Comparison of ENCODE assay signal across 20 cellular contexts in the genomic region with DNA sequence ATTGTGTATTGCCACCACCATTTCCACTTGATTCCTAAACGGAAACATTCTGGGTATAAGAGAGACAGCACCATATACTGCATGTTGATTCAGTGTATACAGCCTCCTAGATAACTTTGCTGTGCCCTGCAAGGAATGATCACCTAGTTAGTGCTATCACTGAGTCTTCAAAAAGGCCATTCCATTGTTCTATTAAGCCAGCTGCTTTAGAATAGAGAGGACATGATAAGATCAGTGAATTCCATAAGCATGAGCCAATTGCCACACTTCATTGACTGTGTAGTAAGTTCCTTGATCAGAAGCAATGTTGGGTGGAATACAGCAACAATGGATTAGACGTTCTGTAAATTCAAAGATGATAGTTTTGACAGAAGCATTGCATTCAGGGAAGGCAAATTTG.
"Had no signal": no experiment of that assay in that cellular context is flagged by ENCODE, and none has a peak within 500 bp of the region (broad histone marks: within the 10 kb centered on the region; RNA-seq: fewer than 3 reads in every experiment).

No MANE protein-coding gene starts in this region.

- H3K4me1 ChIP-seq: psoas muscle, sigmoid colon, testis, uterus had no signal

- H3K4me1 Mint-ChIP-seq: activated CD4-positive, alpha-beta memory T cell treated with anti-CD3 and anti-CD28 coated beads, Interleukin-2, amount 10 ng/mL, durations not matched to agents 7 days and 5 days; natural killer cell had no signal

- H3K27ac ChIP-seq: psoas muscle, sigmoid colon, testis, uterus, VCaP had no signal

- H3K4me3 ChIP-seq: psoas muscle, sigmoid colon, testis, uterus had no signal

- H3K4me3 Mint-ChIP-seq: activated CD4-positive, alpha-beta memory T cell treated with anti-CD3 and anti-CD28 coated beads, Interleukin-2, amount 10 ng/mL, durations not matched to agents 7 days and 5 days; activated naive CD8-positive, alpha-beta T cell; natural killer cell; stimulated activated naive CD8-positive, alpha-beta T cell treated with anti-CD3 and anti-CD28 coated beads, Interleukin-15, Interleukin-2, amounts not matched to agents 100 ng/mL and 50 ng/mL, for 24 hours had no signal

- DNase-seq: activated CD4-positive, alpha-beta memory T cell treated with anti-CD3 and anti-CD28 coated beads, Interleukin-2, amount 10 ng/mL, durations not matched to agents 7 days and 5 days; activated gamma-delta T cell; activated T-cell treated with anti-CD3 and anti-CD28 coated beads, Interleukin-2, amount 50 U/mL, for 48 hours; anterior cingulate cortex; effector CD8-positive, alpha-beta T cell; erythroblast; hypothalamus; mammary epithelial cell; natural killer cell; psoas muscle; sigmoid colon; stimulated activated CD4-positive, alpha-beta T cell treated with anti-CD3 and anti-CD28 coated beads, Interleukin-12 subunit alpha, Interleukin-12 subunit beta, amount 100 ng/mL, for 4 hours; stimulated activated CD4-positive, alpha-beta T cell treated with anti-CD3 and anti-CD28 coated beads, Interleukin-2, amount 100 ng/mL, for 48 hours; T-helper 9 cell; testis; uterus had no signal

- H3K36me3 ChIP-seq: sigmoid colon, uterus had no signal

- H3K27me3 ChIP-seq: sigmoid colon, testis, uterus had no signal

- H3K9me3 ChIP-seq: psoas muscle, sigmoid colon, testis, uterus had no signal

- H3K36me3 Mint-ChIP-seq: activated naive CD8-positive, alpha-beta T cell; natural killer cell had no signal

- H3K27ac Mint-ChIP-seq: activated CD4-positive, alpha-beta memory T cell treated with anti-CD3 and anti-CD28 coated beads, Interleukin-2, amount 10 ng/mL, durations not matched to agents 7 days and 5 days; activated naive CD8-positive, alpha-beta T cell; natural killer cell; stimulated activated naive CD8-positive, alpha-beta T cell treated with anti-CD3 and anti-CD28 coated beads, Interleukin-15, Interleukin-2, amounts not matched to agents 100 ng/mL and 50 ng/mL, for 24 hours had no signal

- ATAC-seq: left lobe of liver, natural killer cell, psoas muscle had no signal

- H3K27me3 Mint-ChIP-seq: activated CD4-positive, alpha-beta memory T cell treated with anti-CD3 and anti-CD28 coated beads, Interleukin-2, amount 10 ng/mL, durations not matched to agents 7 days and 5 days; activated naive CD8-positive, alpha-beta T cell; stimulated activated naive CD8-positive, alpha-beta T cell treated with anti-CD3 and anti-CD28 coated beads, Interleukin-15, Interleukin-2, amounts not matched to agents 100 ng/mL and 50 ng/mL, for 24 hours had no signal
